In the genomic region with DNA sequence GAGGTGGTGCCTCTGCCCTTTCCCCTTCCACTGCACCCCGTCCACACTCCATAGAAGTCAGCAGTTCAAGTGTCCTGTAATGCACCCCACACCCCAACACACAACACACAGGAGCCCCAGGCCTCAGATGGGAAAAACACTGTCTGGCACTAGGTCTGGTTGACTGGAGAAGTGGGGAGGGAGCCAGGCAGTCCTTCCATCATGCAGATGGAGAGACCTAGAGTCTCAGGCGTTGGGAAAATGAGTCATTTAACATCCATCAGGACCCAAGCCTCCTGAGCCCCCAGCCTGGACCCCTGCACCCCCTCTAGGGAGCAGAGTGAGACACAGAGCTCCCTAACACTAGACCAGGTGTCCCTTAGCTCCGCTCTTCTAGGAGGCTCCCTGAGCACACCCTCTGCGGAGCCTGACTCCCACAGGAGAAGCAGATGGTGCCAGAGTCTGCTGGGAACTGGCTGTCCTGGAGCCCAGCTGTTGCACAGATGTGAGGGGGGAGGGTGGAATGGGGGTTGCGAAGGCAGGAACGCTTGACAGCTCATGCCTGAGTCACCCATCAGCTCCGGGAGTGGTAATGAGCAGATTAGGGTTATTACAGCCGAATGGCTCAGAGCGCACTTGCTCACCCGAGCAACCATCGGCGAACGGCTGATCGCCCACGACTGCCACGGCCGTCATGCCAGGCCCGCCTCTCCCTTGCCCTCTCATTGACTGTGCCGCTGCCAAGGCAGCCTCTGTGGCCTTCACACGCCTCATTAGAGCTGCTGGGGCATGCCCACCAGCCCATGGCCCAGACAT, we compare ENCODE assay signal across 1 cellular context.
TF ChIP-seq lines count a peak whose summit lies in the region.

No MANE protein-coding gene starts in this region.

TF ChIP-seq in HEK293, 187 proteins besides CTCF, POLR2A, EP300 and RAD21 (continued from another document):
- TF ChIP-seq, protein P1, sequence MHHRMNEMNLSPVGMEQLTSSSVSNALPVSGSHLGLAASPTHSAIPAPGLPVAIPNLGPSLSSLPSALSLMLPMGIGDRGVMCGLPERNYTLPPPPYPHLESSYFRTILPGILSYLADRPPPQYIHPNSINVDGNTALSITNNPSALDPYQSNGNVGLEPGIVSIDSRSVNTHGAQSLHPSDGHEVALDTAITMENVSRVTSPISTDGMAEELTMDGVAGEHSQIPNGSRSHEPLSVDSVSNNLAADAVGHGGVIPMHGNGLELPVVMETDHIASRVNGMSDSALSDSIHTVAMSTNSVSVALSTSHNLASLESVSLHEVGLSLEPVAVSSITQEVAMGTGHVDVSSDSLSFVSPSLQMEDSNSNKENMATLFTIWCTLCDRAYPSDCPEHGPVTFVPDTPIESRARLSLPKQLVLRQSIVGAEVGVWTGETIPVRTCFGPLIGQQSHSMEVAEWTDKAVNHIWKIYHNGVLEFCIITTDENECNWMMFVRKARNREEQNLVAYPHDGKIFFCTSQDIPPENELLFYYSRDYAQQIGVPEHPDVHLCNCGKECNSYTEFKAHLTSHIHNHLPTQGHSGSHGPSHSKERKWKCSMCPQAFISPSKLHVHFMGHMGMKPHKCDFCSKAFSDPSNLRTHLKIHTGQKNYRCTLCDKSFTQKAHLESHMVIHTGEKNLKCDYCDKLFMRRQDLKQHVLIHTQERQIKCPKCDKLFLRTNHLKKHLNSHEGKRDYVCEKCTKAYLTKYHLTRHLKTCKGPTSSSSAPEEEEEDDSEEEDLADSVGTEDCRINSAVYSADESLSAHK (tag by site-specific recombination; IDR thresholded peaks at IDR 0.05) = no peak
- TF ChIP-seq ZNF707 (tag by site-specific recombination; IDR thresholded peaks at IDR 0.05) (no peak), ZNF266 (tag by site-specific recombination; IDR thresholded peaks at IDR 0.05; ENCODE audit: low read depth) (no peak), MEIS1 (CRISPR knock-in tag; IDR thresholded peaks at IDR 0.05; ENCODE audit: borderline replicate concordance) (no peak), FEZF1 (tag by site-specific recombination; IDR thresholded peaks at IDR 0.05) (no peak), KLF9 (tag by site-specific recombination; IDR thresholded peaks at IDR 0.05; ENCODE audit: low read depth) (no peak), ZNF600 (tag by site-specific recombination; IDR thresholded peaks at IDR 0.05) (peak; percentile 78), SCRT2 (tag by site-specific recombination; IDR thresholded peaks at IDR 0.05) (peak; percentile 68; the same call in 1 of the 2 replicates), ZNF169 (tag by site-specific recombination; IDR thresholded peaks at IDR 0.05) (no peak), HOXC10 (CRISPR knock-in tag; IDR thresholded peaks at IDR 0.05) (no peak), ZFHX2 (tag by site-specific recombination; conservative IDR thresholded peaks at IDR 0.05) (peak; percentile 41), ZNF830 (tag by site-specific recombination; IDR thresholded peaks at IDR 0.05; ENCODE audit: low read depth) (no peak), ZNF214 (tag by site-specific recombination; IDR thresholded peaks at IDR 0.05; ENCODE audit: borderline replicate concordance) (no peak), KLF7 (tag by site-specific recombination; IDR thresholded peaks at IDR 0.05; ENCODE audit: borderline replicate concordance) (no peak), ZNF157 (tag by site-specific recombination; IDR thresholded peaks at IDR 0.05) (no peak), ZNF366 (tag by site-specific recombination; conservative IDR thresholded peaks at IDR 0.05) (no peak), ZBTB48 (tag by site-specific recombination; IDR thresholded peaks at IDR 0.05) (no peak), ZNF768 (tag by site-specific recombination; IDR thresholded peaks at IDR 0.05) (no peak)
- TF ChIP-seq, protein P2, sequence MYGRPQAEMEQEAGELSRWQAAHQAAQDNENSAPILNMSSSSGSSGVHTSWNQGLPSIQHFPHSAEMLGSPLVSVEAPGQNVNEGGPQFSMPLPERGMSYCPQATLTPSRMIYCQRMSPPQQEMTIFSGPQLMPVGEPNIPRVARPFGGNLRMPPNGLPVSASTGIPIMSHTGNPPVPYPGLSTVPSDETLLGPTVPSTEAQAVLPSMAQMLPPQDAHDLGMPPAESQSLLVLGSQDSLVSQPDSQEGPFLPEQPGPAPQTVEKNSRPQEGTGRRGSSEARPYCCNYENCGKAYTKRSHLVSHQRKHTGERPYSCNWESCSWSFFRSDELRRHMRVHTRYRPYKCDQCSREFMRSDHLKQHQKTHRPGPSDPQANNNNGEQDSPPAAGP (tag by site-specific recombination; IDR thresholded peaks at IDR 0.05) = 0 out of 2 replicates have a peak, but pooled peaks have one; percentile 41
- TF ChIP-seq, protein P3, sequence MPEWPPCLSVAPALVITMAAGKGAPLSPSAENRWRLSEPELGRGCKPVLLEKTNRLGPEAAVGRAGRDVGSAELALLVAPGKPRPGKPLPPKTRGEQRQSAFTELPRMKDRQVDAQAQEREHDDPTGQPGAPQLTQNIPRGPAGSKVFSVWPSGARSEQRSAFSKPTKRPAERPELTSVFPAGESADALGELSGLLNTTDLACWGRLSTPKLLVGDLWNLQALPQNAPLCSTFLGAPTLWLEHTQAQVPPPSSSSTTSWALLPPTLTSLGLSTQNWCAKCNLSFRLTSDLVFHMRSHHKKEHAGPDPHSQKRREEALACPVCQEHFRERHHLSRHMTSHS (tag by site-specific recombination; IDR thresholded peaks at IDR 0.05) = no peak
- TF ChIP-seq, protein P4, sequence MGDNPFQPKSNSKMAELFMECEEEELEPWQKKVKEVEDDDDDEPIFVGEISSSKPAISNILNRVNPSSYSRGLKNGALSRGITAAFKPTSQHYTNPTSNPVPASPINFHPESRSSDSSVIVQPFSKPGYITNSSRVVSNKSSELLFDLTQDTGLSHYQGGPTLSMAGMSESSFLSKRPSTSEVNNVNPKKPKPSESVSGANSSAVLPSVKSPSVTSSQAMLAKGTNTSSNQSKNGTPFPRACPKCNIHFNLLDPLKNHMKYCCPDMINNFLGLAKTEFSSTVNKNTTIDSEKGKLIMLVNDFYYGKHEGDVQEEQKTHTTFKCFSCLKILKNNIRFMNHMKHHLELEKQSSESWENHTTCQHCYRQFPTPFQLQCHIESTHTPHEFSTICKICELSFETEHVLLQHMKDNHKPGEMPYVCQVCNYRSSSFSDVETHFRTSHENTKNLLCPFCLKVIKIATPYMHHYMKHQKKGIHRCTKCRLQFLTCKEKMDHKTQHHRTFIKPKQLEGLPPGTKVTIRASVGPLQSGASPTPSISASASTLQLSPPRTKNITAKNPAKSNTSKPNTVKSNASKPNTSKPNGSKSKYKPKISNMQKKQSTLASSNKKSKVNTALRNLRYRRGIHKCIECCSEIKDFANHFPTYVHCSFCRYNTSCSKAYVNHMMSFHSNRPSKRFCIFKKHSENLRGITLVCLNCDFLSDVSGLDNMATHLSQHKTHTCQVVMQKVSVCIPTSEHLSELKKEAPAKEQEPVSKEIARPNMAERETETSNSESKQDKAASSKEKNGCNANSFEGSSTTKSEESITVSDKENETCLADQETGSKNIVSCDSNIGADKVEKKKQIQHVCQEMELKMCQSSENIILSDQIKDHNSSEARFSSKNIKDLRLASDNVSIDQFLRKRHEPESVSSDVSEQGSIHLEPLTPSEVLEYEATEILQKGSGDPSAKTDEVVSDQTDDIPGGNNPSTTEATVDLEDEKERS (tag by site-specific recombination; IDR thresholded peaks at IDR 0.05) = no peak
